In genomic region chr1:219798283-219799030, GRCh38 we compare ENCODE assay signal across 13 cellular contexts.
A peak's percentile ranks its signal among the peaks of the same experiment; 100 is the strongest.
DNase-seq lines count a peak whose midpoint lies in the region; ATAC-seq and TF ChIP-seq lines count a peak whose summit lies in the region.
"Had no signal": no experiment of that assay in that cellular context is flagged by ENCODE, and none has a peak within 500 bp of the region (broad histone marks: within the 10 kb centered on the region; RNA-seq: fewer than 3 reads in every experiment).

No MANE protein-coding gene starts in this region.

- CTCF ChIA-PET in SK-N-SH (lab: Yijun Ruan, JAX) = interaction anchor here (3.2 to 6.2 kb wide), 2 partner anchors 13 kb away, joined by 20 to 32 read pairs; no protein-coding TSS in a partner anchor

- H3K27ac ChIP-seq in SK-N-SH (ENCODE audit: low read depth in 2 of 2, low read length in 1 of 2) = peak overlapping the region in 1 of 2 experiments; percentile 94; a peak in 2 of 4 replicates
- H3K27ac ChIP-seq: thyroid gland had no signal

- H2AFZ ChIP-seq in SK-N-SH (ENCODE audit: low read depth) = peak overlapping the region; percentile 56; the same call in 1 of the 2 replicates

- POLR2A ChIA-PET in SK-N-SH (lab: Yijun Ruan, JAX) = no interaction called here

- H3K4me1 ChIP-seq in SK-N-SH (ENCODE audit: control insufficient read depth in 1 of 2, insufficient read depth in 2 of 2, low read depth in 1 of 2, low read length in 1 of 2) = peaks cover 0 to 13% of the 10 kb centered on the region in 2 experiments; a peak in 3 of 4 replicates
- H3K4me1 ChIP-seq: thyroid gland had no signal

- intact Hi-C loops in sciatic nerve (cut with DNase I) = no loop called here

- no peaks in the 10 kb centered on the region for H3K79me2 ChIP-seq in SK-N-SH (ENCODE audit: insufficient read depth)

- peak; percentile 45 for ATAC-seq in GM18508 (IDR thresholded peaks at IDR 0.05; ENCODE audit: insufficient read depth, unreplicated experiment)
- peak; percentile 48 for ATAC-seq in HG02852 (IDR thresholded peaks at IDR 0.05; ENCODE audit: unreplicated experiment)
- no peak for ATAC-seq in HG03457 (IDR thresholded peaks at IDR 0.05; ENCODE audit: unreplicated experiment)
- no peak for ATAC-seq in sciatic nerve
- ATAC-seq: T-cell had no signal

- H3F3A ChIP-seq in SK-N-SH (replicated peaks; ENCODE audit: insufficient read depth) = peaks cover 19% of the 10 kb centered on the region

- no peak for TF ChIP-seq RAD21 in SK-N-SH (IDR thresholded peaks at IDR 0.05; ENCODE audit: low read length)

- TF ChIP-seq EP300 in SK-N-SH (IDR thresholded peaks at IDR 0.05; ENCODE audit: borderline replicate concordance in 1 of 2, low read depth in 1 of 2, low read length in 1 of 2) = peak in 1 of 2 experiments; percentile 57; a peak in 2 of 4 replicates

- peak overlapping the region; percentile 42; the same call in 1 of the 2 replicates for H3K9ac ChIP-seq in SK-N-SH

- H4K20me1 ChIP-seq in SK-N-SH (ENCODE audit: insufficient read depth) = no peaks in the 10 kb centered on the region

- H3K36me3 ChIP-seq in SK-N-SH (replicated peaks in 1 of 2; ENCODE audit: control insufficient read depth in 1 of 2, insufficient read depth in 2 of 2, low read length in 1 of 2) = no peaks in the 10 kb centered on the region
- H3K36me3 ChIP-seq: thyroid gland had no signal

- no peaks in the 10 kb centered on the region for H3K9me2 ChIP-seq in SK-N-SH

- no peak for TF ChIP-seq CTCF in SK-N-SH (IDR thresholded peaks at IDR 0.05)

- no peaks in the 10 kb centered on the region for H3K27me3 ChIP-seq in SK-N-SH (ENCODE audit: insufficient read depth)
- H3K27me3 ChIP-seq: thyroid gland had no signal

- no peaks in the 10 kb centered on the region for H3K9me3 ChIP-seq in SK-N-SH
- H3K9me3 ChIP-seq: thyroid gland had no signal

- DNase-seq in SK-N-SH = no peak
- peak; percentile 78 for DNase-seq in kidney tubule cell (ENCODE audit: low spot score)
- no peak for DNase-seq in NCI-H2081 (lab: John Stamatoyannopoulos, UW)
- DNase-seq in sciatic nerve (ENCODE audit: low spot score) = no peak
- DNase-seq in NCI-H82 treated with DMSO at 0.1 percent for 48 hours (lab: John Stamatoyannopoulos, UW; ENCODE audit: unreplicated experiment) = no peak
- DNase-seq: activated T-cell treated with anti-CD3 and anti-CD28 coated beads, Interleukin-2, amount 50 U/mL, for 1 hour; midbrain; NCI-H1930; T-cell; thyroid gland had no signal

- 59% methylated on average over 3 of the region's 3 CpGs for WGBS in SK-N-SH (ENCODE audit: low lambda C conversion rate)

- peak overlapping the region; percentile 16; the same call in 1 of the 2 replicates for H3K4me2 ChIP-seq in SK-N-SH

- H3K4me3 ChIP-seq in SK-N-SH (ENCODE audit: low read depth in 2 of 2, low read length in 1 of 2) = no peak overlapping the region
- H3K4me3 ChIP-seq: thyroid gland had no signal

TF ChIP-seq in SK-N-SH, 30 proteins besides CTCF, POLR2A, EP300 and RAD21 (continues in another document):
- TF ChIP-seq GATA2 (CRISPR knock-in tag; IDR thresholded peaks at IDR 0.05) (no peak), MEF2A (IDR thresholded peaks at IDR 0.05; ENCODE audit: borderline replicate concordance, low read depth) (no peak), FOXJ3 (CRISPR knock-in tag; IDR thresholded peaks at IDR 0.05) (no peak), SMC3 (IDR thresholded peaks at IDR 0.05; ENCODE audit: low read depth, low read length) (no peak), PBX3 (IDR thresholded peaks at IDR 0.05) (peak; percentile 60; the same call in 1 of the 2 replicates), POLR2AphosphoS5 (IDR thresholded peaks at IDR 0.05; ENCODE audit: low read depth, low read length) (no peak), ZBTB33 (IDR thresholded peaks at IDR 0.05; ENCODE audit: borderline replicate concordance, low read depth) (no peak), RCOR1 (IDR thresholded peaks at IDR 0.05; ENCODE audit: low read length) (no peak), TAF1 (IDR thresholded peaks at IDR 0.05; ENCODE audit: borderline replicate concordance, low read depth, low read length) (no peak), RXRA (IDR thresholded peaks at IDR 0.05; ENCODE audit: borderline replicate concordance, low read depth) (peak; percentile 26; the same call in 1 of the 2 replicates), TCF12 (IDR thresholded peaks at IDR 0.05) (peak; percentile 63), NFIC (IDR thresholded peaks at IDR 0.05; ENCODE audit: borderline replicate concordance) (0 out of 2 replicates have a peak, but pooled peaks have one; percentile 4), GABPA (IDR thresholded peaks at IDR 0.05; ENCODE audit: low read depth) (no peak), ELF1 (IDR thresholded peaks at IDR 0.05) (no peak), RFX5 (IDR thresholded peaks at IDR 0.05; ENCODE audit: low read length) (no peak), SIN3A (IDR thresholded peaks at IDR 0.05; ENCODE audit: borderline replicate concordance, low read depth, low read length) (no peak), USF2 (IDR thresholded peaks at IDR 0.05; ENCODE audit: borderline replicate concordance, low read depth, low read length) (no peak), FOXM1 (IDR thresholded peaks at IDR 0.05; ENCODE audit: low read depth) (no peak), CHD2 (IDR thresholded peaks at IDR 0.05; ENCODE audit: low read length, partially characterized antibody) (no peak), TEAD4 (IDR thresholded peaks at IDR 0.05; ENCODE audit: borderline replicate concordance, insufficient read depth) (peak; percentile 9; the same call in 1 of the 2 replicates), YY1 (IDR thresholded peaks at IDR 0.05; ENCODE audit: low read depth) (peak; percentile 71; the same call in 1 of the 2 replicates), REST (IDR thresholded peaks at IDR 0.05; ENCODE audit: low read depth, low read length) (no peak)

Comparison
In these comparisons a context has a peak if more than half of its experiments do, and no peak if none do; other contexts are left out.
1. ATAC-seq: peak in GM18508 (single experiment) and HG02852 (single experiment); none in HG03457 (single experiment) and sciatic nerve (single experiment).